ENCODE assay signal across 9 cellular contexts in the genomic region with DNA sequence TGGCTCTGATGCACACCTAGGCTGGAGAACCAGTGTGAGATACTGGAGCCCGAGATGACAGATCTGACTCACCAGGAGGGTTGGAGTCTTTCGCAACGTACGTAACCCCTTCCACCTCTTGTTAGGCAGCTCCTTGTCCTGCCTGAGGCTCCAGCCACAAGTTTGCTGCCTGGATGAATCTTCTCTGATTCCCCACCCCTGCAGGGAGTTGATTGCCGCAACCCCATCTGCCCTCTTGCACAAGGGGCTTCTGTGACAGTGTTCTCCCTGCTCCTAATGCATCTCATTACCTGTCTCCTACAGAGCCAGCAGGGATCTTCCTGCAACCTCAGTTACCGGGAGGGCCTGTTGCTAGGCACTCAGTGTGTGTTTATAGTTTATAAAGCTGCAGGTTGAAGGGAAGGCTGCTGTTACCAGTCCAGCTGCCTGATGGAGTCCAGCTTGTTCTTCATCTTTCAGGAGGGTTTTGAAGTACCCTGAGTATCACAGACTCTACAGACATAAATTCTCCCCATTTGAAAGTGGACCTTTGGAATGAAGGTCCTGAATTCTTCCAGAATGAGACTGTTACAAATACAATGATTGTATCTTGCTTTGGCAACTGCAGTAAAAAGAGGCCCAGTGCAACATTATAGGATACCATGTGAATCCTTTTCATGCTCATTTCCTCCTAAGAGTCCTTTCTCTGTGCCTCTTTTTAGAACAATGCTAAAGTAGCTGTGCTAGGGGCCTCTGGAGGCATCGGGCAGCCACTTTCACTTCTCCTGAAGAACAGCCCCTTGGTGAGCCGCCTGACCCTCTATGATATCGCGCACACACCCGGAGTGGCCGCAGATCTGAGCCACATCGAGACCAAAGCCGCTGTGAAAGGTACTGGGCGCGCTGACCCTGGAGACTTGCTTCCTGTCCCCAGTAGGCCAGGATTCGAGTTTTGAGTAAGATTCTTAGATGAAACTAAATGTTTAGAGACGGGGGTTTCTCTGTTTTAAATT. TPM values are rescaled to one million over a fixed set of nuclear protein-coding genes. Genes with fewer than 3 reads are reported as not detected.
A peak's percentile ranks its signal among the peaks of the same experiment; 100 is the strongest.
DNase-seq lines count a peak whose midpoint lies in the region; ATAC-seq and TF ChIP-seq lines count a peak whose summit lies in the region.
"Had no signal": no experiment of that assay in that cellular context is flagged by ENCODE, and none has a peak within 500 bp of the region (broad histone marks: within the 10 kb centered on the region; RNA-seq: fewer than 3 reads in every experiment).

No MANE protein-coding gene starts in this region.

- H3K36me3 Mint-ChIP-seq in HFFc6 (ENCODE audit: low read depth) (peaks cover 27% of the 10 kb centered on the region), progenitor cell of endocrine pancreas (ENCODE audit: insufficient read depth) (peaks cover 14% of the 10 kb centered on the region), mesothelial cell of epicardium (peaks cover 12% of the 10 kb centered on the region)

- no peaks in the 10 kb centered on the region for H3K9me2 ChIP-seq in MM.1S (replicated peaks; ENCODE audit: insufficient read depth, low read length)

- intact Hi-C loops in esophagus muscularis mucosa (cut with DNase I) = no loop called here

- DNase-seq in HFFc6 (peak; percentile 72), NT2/D1 (ENCODE audit: low read depth, low spot score) (peak; percentile 38), esophagus muscularis mucosa (ENCODE audit: extremely low spot score) (no peak), progenitor cell of endocrine pancreas (ENCODE audit: low spot score, unreplicated experiment) (no peak), MM.1S (no peak), mesothelial cell of epicardium (ENCODE audit: low spot score in 2 of 2, unreplicated experiment in 2 of 2) (no peak)
- DNase-seq: Peyer's patch had no signal

- H3K27me3 Mint-ChIP-seq in HFFc6 (ENCODE audit: insufficient read depth) (peaks cover 2% of the 10 kb centered on the region), progenitor cell of endocrine pancreas (no peaks in the 10 kb centered on the region), mesothelial cell of epicardium (ENCODE audit: low read depth) (no peaks in the 10 kb centered on the region)

- H3K36me3 ChIP-seq in NT2/D1 (ENCODE audit: insufficient read depth, insufficient read length, low read length) = peaks cover 74% of the 10 kb centered on the region
- peaks cover 23 to 64% (median 48%) of the 10 kb centered on the region in 4 donors for H3K36me3 ChIP-seq in esophagus muscularis mucosa
- H3K36me3 ChIP-seq in MM.1S (replicated peaks; ENCODE audit: insufficient read depth, low read length) = peaks cover 6% of the 10 kb centered on the region; the same call in 1 of the 2 replicates

- H3K27me3 ChIP-seq in NT2/D1 (ENCODE audit: insufficient read depth, insufficient read length) = no peaks in the 10 kb centered on the region
- H3K27me3 ChIP-seq in esophagus muscularis mucosa = no peaks in the 10 kb centered on the region
- no peaks in the 10 kb centered on the region for H3K27me3 ChIP-seq in MM.1S (replicated peaks; ENCODE audit: insufficient read depth, low read length)
- H3K27me3 ChIP-seq: Peyer's patch had no signal

- H3K4me3 ChIP-seq in NT2/D1 (ENCODE audit: insufficient read length, low read depth) = no peak overlapping the region
- no peak overlapping the region for H3K4me3 ChIP-seq in esophagus muscularis mucosa
- H3K4me3 ChIP-seq in MM.1S (ENCODE audit: low read length) = no peak overlapping the region
- H3K4me3 ChIP-seq: Peyer's patch had no signal

- H3K9ac ChIP-seq in NT2/D1 (ENCODE audit: insufficient read length, low read depth) (peak overlapping the region; percentile 3), MM.1S (ENCODE audit: low read length) (no peak overlapping the region)

- ATAC-seq in GM21447 (IDR thresholded peaks at IDR 0.05; ENCODE audit: unreplicated experiment) (no peak), HG03442 (IDR thresholded peaks at IDR 0.05; ENCODE audit: unreplicated experiment) (no peak)

- TF ChIP-seq EP300 in esophagus muscularis mucosa (IDR thresholded peaks at IDR 0.05) = no peak

- H2AFZ ChIP-seq in MM.1S (ENCODE audit: low read length) = no peak overlapping the region

- H3K9me3 Mint-ChIP-seq in HFFc6 (no peaks in the 10 kb centered on the region), progenitor cell of endocrine pancreas (ENCODE audit: low read depth) (no peaks in the 10 kb centered on the region), mesothelial cell of epicardium (no peaks in the 10 kb centered on the region)

- TF ChIP-seq CTCF in HFFc6 (IDR thresholded peaks at IDR 0.05) = no peak
- TF ChIP-seq CTCF in esophagus muscularis mucosa (IDR thresholded peaks at IDR 0.05) = no peak
- no peak for TF ChIP-seq CTCF in progenitor cell of endocrine pancreas (IDR thresholded peaks at IDR 0.05; ENCODE audit: unreplicated experiment)
- TF ChIP-seq CTCF in MM.1S (IDR thresholded peaks at IDR 0.05; ENCODE audit: low read length) = no peak
- TF ChIP-seq CTCF in mesothelial cell of epicardium (IDR thresholded peaks at IDR 0.05; ENCODE audit: unreplicated experiment) = no peak

- H3K4me2 ChIP-seq in MM.1S (ENCODE audit: low read depth, low read length) = no peak overlapping the region

- H3K27ac Mint-ChIP-seq in HFFc6 (peak overlapping the region; percentile 92), progenitor cell of endocrine pancreas (peak overlapping the region; percentile 33), mesothelial cell of epicardium (no peak overlapping the region)

- peak overlapping the region; percentile 67 for H3K4me3 Mint-ChIP-seq in HFFc6
- H3K4me3 Mint-ChIP-seq in progenitor cell of endocrine pancreas (ENCODE audit: low read depth) = no peak overlapping the region
- H3K4me3 Mint-ChIP-seq in mesothelial cell of epicardium = no peak overlapping the region

- no peaks in the 10 kb centered on the region for H3F3A ChIP-seq in MM.1S (ENCODE audit: insufficient read depth, low read length)

- no peak for TF ChIP-seq POLR2A in esophagus muscularis mucosa (IDR thresholded peaks at IDR 0.05; ENCODE audit: low read depth)

- 0 out of 2 replicates have a peak, but pooled peaks cover 5% of the 10 kb centered on the region for H4K20me1 ChIP-seq in MM.1S (ENCODE audit: insufficient read depth, low read length)

- no peaks in the 10 kb centered on the region for H3K9me3 ChIP-seq in NT2/D1 (ENCODE audit: insufficient read depth, low read length)
- no peaks in the 10 kb centered on the region for H3K9me3 ChIP-seq in esophagus muscularis mucosa
- H3K9me3 ChIP-seq in MM.1S (replicated peaks; ENCODE audit: insufficient read depth, low read length) = no peaks in the 10 kb centered on the region
- H3K9me3 ChIP-seq: Peyer's patch had no signal

- H3K4me1 Mint-ChIP-seq in HFFc6 (ENCODE audit: low read depth) (peaks cover 43% of the 10 kb centered on the region), progenitor cell of endocrine pancreas (ENCODE audit: low read depth) (peaks cover 2% of the 10 kb centered on the region), mesothelial cell of epicardium (peaks cover 3% of the 10 kb centered on the region)

- peak overlapping the region; percentile 35 to 62 (median 50) for H3K27ac ChIP-seq in esophagus muscularis mucosa (replicated peaks in 1 of 4)
- H3K27ac ChIP-seq in MM.1S (ENCODE audit: low read length) = no peak overlapping the region

- H3K4me1 ChIP-seq in NT2/D1 (ENCODE audit: insufficient read depth, insufficient read length) (peaks cover 12% of the 10 kb centered on the region), esophagus muscularis mucosa (peaks cover 24 to 49% (median 37%) of the 10 kb centered on the region in 4 donors), MM.1S (ENCODE audit: low read length) (0 out of 2 replicates have a peak, but pooled peaks cover 1% of the 10 kb centered on the region)

- WGBS in esophagus muscularis mucosa = 65% methylated on average over 11 of the region's 18 CpGs

- peaks cover 82% of the 10 kb centered on the region for H3K79me2 ChIP-seq in MM.1S (ENCODE audit: low read length)

RNA-seq across cellular contexts. Expression of a gene that starts 6.5 kb away (rescaled TPM):
- 100 to 1,000 TPM; 208 to 255 (median 243) TPM for total RNA-seq in HFFc6 (2021; fragmentation: NEBNext Ultra II Directional; extraction: Animal tissue kit (Norgen Biotek cat#: 25700))
- total RNA-seq in esophagus muscularis mucosa (100 to 1,000 TPM in 2 of 4 donors, 10 to 100 TPM in 2; 91.3 to 181 (median 105) TPM), progenitor cell of endocrine pancreas (119 and 122 TPM in 2 replicates), mesothelial cell of epicardium (133 to 142 TPM (median 137 TPM) in 3 replicates)

RNA-seq across cellular contexts. Expression of a gene that starts 6.6 kb away (rescaled TPM):
- 10 to 100 TPM; 29.6 to 38.3 (median 32.0) TPM for total RNA-seq in HFFc6 (2021; fragmentation: NEBNext Ultra II Directional; extraction: Animal tissue kit (Norgen Biotek cat#: 25700))
- total RNA-seq in esophagus muscularis mucosa (10 to 100 TPM; 13.9 to 20.0 (median 17.9) TPM), progenitor cell of endocrine pancreas (48.5 and 49.7 TPM in 2 replicates), mesothelial cell of epicardium (35.3 to 40.7 TPM (median 39.9 TPM) in 3 replicates)

Comparison
In these comparisons a context has a peak if more than half of its experiments do, and no peak if none do; other contexts are left out.
1. DNase-seq: peak in HFFc6 (single experiment) and NT2/D1 (single experiment); none in esophagus muscularis mucosa (single experiment), progenitor cell of endocrine pancreas (single experiment), MM.1S (single experiment) and mesothelial cell of epicardium (0 of 2).